Comparison of ENCODE assay signal across 18 cellular contexts in the genomic region with DNA sequence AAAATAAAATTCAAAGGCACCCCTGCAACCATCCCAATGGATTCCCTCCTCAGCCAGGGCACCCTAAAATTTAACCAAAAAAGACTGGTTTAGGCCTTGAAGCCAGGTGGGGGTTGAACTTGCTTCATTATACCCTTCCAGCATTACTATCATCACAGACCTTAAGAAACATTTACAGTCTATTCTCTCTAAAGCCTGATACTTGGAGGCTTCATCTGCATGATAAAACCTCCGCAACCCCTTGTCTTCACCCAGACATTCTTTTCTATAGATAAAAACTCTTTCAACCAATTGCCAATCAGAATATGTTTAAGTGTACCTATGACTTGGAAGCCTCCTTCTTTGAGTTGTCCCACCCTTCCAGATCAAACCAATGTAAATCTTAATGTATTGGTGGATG. TPM values are rescaled to one million over a fixed set of nuclear protein-coding genes. Genes with fewer than 3 reads are reported as not detected.
DNase-seq lines count a peak whose midpoint lies in the region; ATAC-seq and TF ChIP-seq lines count a peak whose summit lies in the region.
"Had no signal": no experiment of that assay in that cellular context is flagged by ENCODE, and none has a peak within 500 bp of the region (broad histone marks: within the 10 kb centered on the region; RNA-seq: fewer than 3 reads in every experiment).

No MANE protein-coding gene starts in this region.

- peaks cover 53% of the 10 kb centered on the region for H3K36me3 Mint-ChIP-seq in activated CD8-positive, alpha-beta T cell treated with anti-CD3 and anti-CD28 coated beads for 36 hours (ENCODE audit: low read depth)
- peaks cover 65% of the 10 kb centered on the region for H3K36me3 Mint-ChIP-seq in activated CD8-positive, alpha-beta T cell treated with anti-CD3 and anti-CD28 coated beads, Interleukin-2, amount 10 ng/mL, durations not matched to agents 7 days and 5 days (ENCODE audit: low read depth)
- peaks cover 31% of the 10 kb centered on the region for H3K36me3 Mint-ChIP-seq in T-cell
- peaks cover 48% of the 10 kb centered on the region for H3K36me3 Mint-ChIP-seq in endothelial cell (ENCODE audit: low read depth, unreplicated experiment)
- H3K36me3 Mint-ChIP-seq in progenitor cell of endocrine pancreas (ENCODE audit: insufficient read depth), result peaks cover 71% of the 10 kb centered on the region

- no peak overlapping the region for H3K27ac ChIP-seq in neuronal stem cell (replicated peaks; ENCODE audit: low read length)
- H3K27ac ChIP-seq: 22Rv1, PC-9, SJCRH30 had no signal

- H3K4me1 Mint-ChIP-seq in activated CD8-positive, alpha-beta T cell treated with anti-CD3 and anti-CD28 coated beads for 36 hours (ENCODE audit: low read depth), result peaks cover 74% of the 10 kb centered on the region
- H3K4me1 Mint-ChIP-seq in activated CD8-positive, alpha-beta T cell treated with anti-CD3 and anti-CD28 coated beads, Interleukin-2, amount 10 ng/mL, durations not matched to agents 7 days and 5 days (ENCODE audit: low read depth), result peaks cover 39% of the 10 kb centered on the region
- peaks cover 71 to 84% (median 78%) of the 10 kb centered on the region in 3 donors for H3K4me1 Mint-ChIP-seq in T-cell
- H3K4me1 Mint-ChIP-seq in endothelial cell (ENCODE audit: unreplicated experiment), result peaks cover 27% of the 10 kb centered on the region
- no peaks in the 10 kb centered on the region for H3K4me1 Mint-ChIP-seq in progenitor cell of endocrine pancreas (ENCODE audit: low read depth)

- no peak overlapping the region for H2AFZ ChIP-seq in neuronal stem cell (ENCODE audit: low read length)
- H2AFZ ChIP-seq: PC-9 had no signal

- peaks cover 4% of the 10 kb centered on the region for H3K79me1 ChIP-seq in neuronal stem cell (ENCODE audit: low read depth, low read length)

- TF ChIP-seq CTCF in activated CD8-positive, alpha-beta T cell treated with anti-CD3 and anti-CD28 coated beads for 36 hours (IDR thresholded peaks at IDR 0.05), result no peak
- TF ChIP-seq CTCF in endothelial cell (IDR thresholded peaks at IDR 0.05; ENCODE audit: unreplicated experiment), result no peak
- TF ChIP-seq CTCF in progenitor cell of endocrine pancreas (IDR thresholded peaks at IDR 0.05; ENCODE audit: unreplicated experiment), result no peak

- DNase-seq in activated CD8-positive, alpha-beta T cell treated with anti-CD3 and anti-CD28 coated beads for 36 hours, result no peak
- no peak for DNase-seq in activated CD8-positive, alpha-beta T cell treated with anti-CD3 and anti-CD28 coated beads, Interleukin-2, amount 10 ng/mL, durations not matched to agents 7 days and 5 days
- DNase-seq in T-cell (no peak), endothelial cell (ENCODE audit: low spot score) (no peak), progenitor cell of endocrine pancreas (ENCODE audit: low spot score, unreplicated experiment) (no peak), HCEC 1CT (no peak), neuronal stem cell (ENCODE audit: low spot score) (no peak)
- DNase-seq: CD4-positive, alpha-beta memory T cell; H7; NCI-H1417; NCI-H2029; NCI-H2171; NCI-H774; PC-9; SJCRH30 had no signal

- peaks cover 0 to 19% of the 10 kb centered on the region in 2 donors for H3K36me3 ChIP-seq in neuronal stem cell (replicated peaks in 1 of 2; ENCODE audit: control insufficient read depth in 2 of 2, insufficient read depth in 2 of 2, low read length in 2 of 2)

- intact Hi-C loops in activated CD8-positive, alpha-beta T cell treated with anti-CD3 and anti-CD28 coated beads for 36 hours (cut with micrococcal nuclease), result no loop called here

- no peaks in the 10 kb centered on the region for H3K27me3 Mint-ChIP-seq in activated CD8-positive, alpha-beta T cell treated with anti-CD3 and anti-CD28 coated beads for 36 hours
- H3K27me3 Mint-ChIP-seq in activated CD8-positive, alpha-beta T cell treated with anti-CD3 and anti-CD28 coated beads, Interleukin-2, amount 10 ng/mL, durations not matched to agents 7 days and 5 days (ENCODE audit: low read depth), result no peaks in the 10 kb centered on the region
- H3K27me3 Mint-ChIP-seq in T-cell (no peaks in the 10 kb centered on the region), endothelial cell (ENCODE audit: unreplicated experiment) (peaks cover 8% of the 10 kb centered on the region), progenitor cell of endocrine pancreas (no peaks in the 10 kb centered on the region)
- H3K27me3 Mint-ChIP-seq: B cell; CD4-positive, alpha-beta memory T cell had no signal

- H3K27me3 ChIP-seq in neuronal stem cell (ENCODE audit: control insufficient read depth in 3 of 3, insufficient read depth in 3 of 3, low read depth in 1 of 3, low read length in 3 of 3), result no peaks in the 10 kb centered on the region
- H3K27me3 ChIP-seq: SJCRH30 had no signal

- H3K4me3 ChIP-seq in neuronal stem cell (ENCODE audit: low read length in 2 of 2), result no peak overlapping the region
- H3K4me3 ChIP-seq: PC-9, SJCRH30 had no signal

- peaks cover 7% of the 10 kb centered on the region for H3K9me3 Mint-ChIP-seq in activated CD8-positive, alpha-beta T cell treated with anti-CD3 and anti-CD28 coated beads for 36 hours
- peaks cover 5% of the 10 kb centered on the region for H3K9me3 Mint-ChIP-seq in activated CD8-positive, alpha-beta T cell treated with anti-CD3 and anti-CD28 coated beads, Interleukin-2, amount 10 ng/mL, durations not matched to agents 7 days and 5 days (ENCODE audit: insufficient read depth)
- H3K9me3 Mint-ChIP-seq in T-cell (peaks cover 0 to 3% (median 0%) of the 10 kb centered on the region in 3 donors), endothelial cell (ENCODE audit: unreplicated experiment) (peaks cover 7% of the 10 kb centered on the region), progenitor cell of endocrine pancreas (ENCODE audit: low read depth) (peaks cover 56% of the 10 kb centered on the region)

- peak overlapping the region; percentile 0 for H3K27ac Mint-ChIP-seq in activated CD8-positive, alpha-beta T cell treated with anti-CD3 and anti-CD28 coated beads for 36 hours
- no peak overlapping the region for H3K27ac Mint-ChIP-seq in activated CD8-positive, alpha-beta T cell treated with anti-CD3 and anti-CD28 coated beads, Interleukin-2, amount 10 ng/mL, durations not matched to agents 7 days and 5 days
- peak overlapping the region; percentile 6 to 8 for H3K27ac Mint-ChIP-seq in T-cell
- H3K27ac Mint-ChIP-seq in endothelial cell (ENCODE audit: unreplicated experiment), result peak overlapping the region; percentile 2
- H3K27ac Mint-ChIP-seq in progenitor cell of endocrine pancreas, result peak overlapping the region; percentile 10
- H3K27ac Mint-ChIP-seq: B cell had no signal

- H2BK15ac ChIP-seq in neuronal stem cell (ENCODE audit: low read length), result no peak overlapping the region

- H3K18ac ChIP-seq in neuronal stem cell (ENCODE audit: low read length), result no peak overlapping the region

- no peak overlapping the region for H2BK12ac ChIP-seq in neuronal stem cell (ENCODE audit: low read length)

- H3K4ac ChIP-seq in neuronal stem cell (ENCODE audit: low read length), result no peak overlapping the region

- no peaks in the 10 kb centered on the region for H3K4me1 ChIP-seq in neuronal stem cell (ENCODE audit: control insufficient read depth in 2 of 2, insufficient read depth in 1 of 2, low read depth in 1 of 2, low read length in 2 of 2)
- H3K4me1 ChIP-seq: SJCRH30 had no signal

- H3K4me2 ChIP-seq in neuronal stem cell (ENCODE audit: insufficient read depth, low read length, poor library complexity, severe bottlenecking), result no peak overlapping the region
- H3K4me2 ChIP-seq: PC-9 had no signal

- WGBS in neuronal stem cell (ENCODE audit: extremely low coverage in 2 of 2, insufficient read length in 2 of 2, insufficient replicate concordance in 1 of 2), 2 donors, result no CpG with 5 or more reads among the region's 1 CpG

- no peak overlapping the region for H3K14ac ChIP-seq in neuronal stem cell (ENCODE audit: low read length)

- no peak overlapping the region for H2BK120ac ChIP-seq in neuronal stem cell (ENCODE audit: low read depth, low read length)

- no peak overlapping the region for H3K23ac ChIP-seq in neuronal stem cell (ENCODE audit: low read depth, low read length, poor library complexity)

- H3K9ac ChIP-seq in neuronal stem cell (ENCODE audit: low read depth, low read length, poor library complexity), result no peak overlapping the region

- no peak overlapping the region for H2BK5ac ChIP-seq in neuronal stem cell (ENCODE audit: low read length)

- POLR2A ChIA-PET in activated CD8-positive, alpha-beta T cell treated with anti-CD3 and anti-CD28 coated beads for 36 hours (lab: Charles Lee), result interaction anchor here (0.8 kb wide), 1 partner anchor 18 kb away, joined by 5 read pairs; the partner anchor contains the start of gene AVL9
- POLR2A ChIA-PET in activated CD8-positive, alpha-beta T cell treated with anti-CD3 and anti-CD28 coated beads, Interleukin-2, amount 10 ng/mL, durations not matched to agents 7 days and 5 days (lab: Charles Lee), result interaction anchor here (0.6 kb wide), 1 partner anchor 16 kb away, joined by 3 read pairs; no protein-coding TSS in a partner anchor
- POLR2A ChIA-PET in T-cell (lab: Charles Lee), result no interaction called here

- no peak overlapping the region for H2AK5ac ChIP-seq in neuronal stem cell (ENCODE audit: low read depth, low read length)

- no peak overlapping the region for H3K4me3 Mint-ChIP-seq in activated CD8-positive, alpha-beta T cell treated with anti-CD3 and anti-CD28 coated beads for 36 hours
- no peak overlapping the region for H3K4me3 Mint-ChIP-seq in activated CD8-positive, alpha-beta T cell treated with anti-CD3 and anti-CD28 coated beads, Interleukin-2, amount 10 ng/mL, durations not matched to agents 7 days and 5 days
- H3K4me3 Mint-ChIP-seq in T-cell (peak overlapping the region in 1 of 3 donors; percentile 48), endothelial cell (ENCODE audit: unreplicated experiment) (no peak overlapping the region), progenitor cell of endocrine pancreas (ENCODE audit: low read depth) (no peak overlapping the region)
- H3K4me3 Mint-ChIP-seq: B cell had no signal

- CTCF ChIA-PET in activated CD8-positive, alpha-beta T cell treated with anti-CD3 and anti-CD28 coated beads for 36 hours (lab: Charles Lee), result no interaction called here
- CTCF ChIA-PET in activated CD8-positive, alpha-beta T cell treated with anti-CD3 and anti-CD28 coated beads, Interleukin-2, amount 10 ng/mL, durations not matched to agents 7 days and 5 days (lab: Charles Lee), result interaction anchor here (0.9 kb wide), 1 partner anchor 13 kb away, joined by 3 read pairs; no protein-coding TSS in a partner anchor
- CTCF ChIA-PET in T-cell (lab: Charles Lee), result no interaction called here

- no peak overlapping the region for H4K91ac ChIP-seq in neuronal stem cell (ENCODE audit: low read depth, low read length, poor library complexity)

- H3K9me3 ChIP-seq in neuronal stem cell (replicated peaks in 1 of 2; ENCODE audit: control insufficient read depth in 2 of 2, insufficient read depth in 1 of 2, low read depth in 1 of 2, low read length in 2 of 2), result peaks cover 4 to 59% of the 10 kb centered on the region in 2 donors

- no peak for ATAC-seq in activated CD8-positive, alpha-beta T cell treated with anti-CD3 and anti-CD28 coated beads for 36 hours
- no peak for ATAC-seq in activated CD8-positive, alpha-beta T cell treated with anti-CD3 and anti-CD28 coated beads, Interleukin-2, amount 10 ng/mL, durations not matched to agents 7 days and 5 days
- ATAC-seq in T-cell (replicated peaks in 1 of 4), result no peak
- no peak for ATAC-seq in HG02885 (IDR thresholded peaks at IDR 0.05; ENCODE audit: poor library complexity, unreplicated experiment)

- no peak overlapping the region for H4K8ac ChIP-seq in neuronal stem cell (ENCODE audit: low read depth, low read length)

RNA-seq across cellular contexts. Expression of gene AVL9, which starts 17.9 kb away (rescaled TPM):
- 10 to 100 TPM; 54.0 to 63.5 TPM for total RNA-seq in activated CD8-positive, alpha-beta T cell treated with anti-CD3 and anti-CD28 coated beads for 36 hours
- total RNA-seq in activated CD8-positive, alpha-beta T cell treated with anti-CD3 and anti-CD28 coated beads, Interleukin-2, amount 10 ng/mL, durations not matched to agents 7 days and 5 days, result 10 to 100 TPM; 29.6 to 30.1 TPM
- 10 to 100 TPM; 39.3 to 44.9 (median 39.7) TPM for total RNA-seq in T-cell
- total RNA-seq in endothelial cell (ENCODE audit: unreplicated experiment), result 43.7 TPM
- 50.2 and 50.7 TPM in 2 replicates for total RNA-seq in progenitor cell of endocrine pancreas
- polyA plus RNA-seq in neuronal stem cell (2013, experiment 1 of 2), result 12.8 TPM
- 12.2 TPM for polyA plus RNA-seq in neuronal stem cell (2013, experiment 2 of 2)

RNA-seq across cellular contexts. Expression of gene LSM5, which starts 23.0 kb away (rescaled TPM):
- total RNA-seq in activated CD8-positive, alpha-beta T cell treated with anti-CD3 and anti-CD28 coated beads for 36 hours, result 100 to 1,000 TPM; 122 to 124 TPM
- 10 to 100 TPM; 94.4 to 97.1 TPM for total RNA-seq in activated CD8-positive, alpha-beta T cell treated with anti-CD3 and anti-CD28 coated beads, Interleukin-2, amount 10 ng/mL, durations not matched to agents 7 days and 5 days
- 10 to 100 TPM; 26.7 to 31.6 (median 29.3) TPM for total RNA-seq in T-cell
- total RNA-seq in endothelial cell (ENCODE audit: unreplicated experiment), result 50.5 TPM
- 76.9 and 78.1 TPM in 2 replicates for total RNA-seq in progenitor cell of endocrine pancreas
- polyA plus RNA-seq in neuronal stem cell (2013, experiment 1 of 2), result 258 TPM
- polyA plus RNA-seq in neuronal stem cell (2013, experiment 2 of 2), result 279 TPM

Comparison
In these comparisons a context has a peak if more than half of its experiments do, and no peak if none do; other contexts are left out.
1. POLR2A ChIA-PET loops: an anchor here in activated CD8-positive, alpha-beta T cell treated with anti-CD3 and anti-CD28 coated beads for 36 hours (0.8 kb wide) and activated CD8-positive, alpha-beta T cell treated with anti-CD3 and anti-CD28 coated beads, Interleukin-2, amount 10 ng/mL, durations not matched to agents 7 days and 5 days (0.6 kb wide); none called in T-cell.